Comparison of ENCODE assay signal across 2 cellular contexts in genomic region chr2:120322329-120322728, GRCh38.
TF ChIP-seq lines count a peak whose summit lies in the region.

No MANE protein-coding gene starts in this region.

TF ChIP-seq in K562, 482 proteins besides CTCF, POLR2A, EP300 and RAD21:
- TF ChIP-seq ZNF12 (CRISPR knock-in tag; IDR thresholded peaks at IDR 0.05) (peak; percentile 90), EZH2 (IDR thresholded peaks at IDR 0.05; ENCODE audit: borderline replicate concordance, low read depth, low read length) (no peak), LARP7 (IDR thresholded peaks at IDR 0.05) (no peak), SIX5 (IDR thresholded peaks at IDR 0.05; ENCODE audit: borderline replicate concordance in 1 of 2, insufficient read depth in 1 of 2, low read depth in 1 of 2, low read length in 2 of 2) (no peak)

TF ChIP-seq in HepG2, 621 proteins besides CTCF, POLR2A, EP300 and RAD21:
- 0 out of 2 replicates have a peak, but pooled peaks have one; percentile 34 for TF ChIP-seq RBAK (CRISPR knock-in tag; IDR thresholded peaks at IDR 0.05)
- TF ChIP-seq RXRA (CRISPR knock-in tag; IDR thresholded peaks at IDR 0.05): 0 out of 2 replicates have a peak, but pooled peaks have one; percentile 30
- TF ChIP-seq EED (CRISPR knock-in tag; IDR thresholded peaks at IDR 0.05): no peak
- peak; percentile 100 for TF ChIP-seq ZNF12 (CRISPR knock-in tag; IDR thresholded peaks at IDR 0.05)
- TF ChIP-seq HNF4A (CRISPR knock-in tag; IDR thresholded peaks at IDR 0.05): peak; percentile 41; the same call in 1 of the 2 replicates
